Comparison of ENCODE assay signal across 8 cellular contexts in genomic region chr1:84691139-84691783, GRCh38. TPM values are rescaled to one million over a fixed set of nuclear protein-coding genes. Genes with fewer than 3 reads are reported as not detected.
DNase-seq lines count a peak whose midpoint lies in the region; ATAC-seq and TF ChIP-seq lines count a peak whose summit lies in the region.

No MANE protein-coding gene starts in this region.

- DNase-seq in ELF-1 (ENCODE audit: low read depth, low spot score) (peak; percentile 42), MG63 (peak; percentile 5), GOT3 (lab: John Stamatoyannopoulos, UW) (no peak)
- DNase-seq in activated effector memory CD4-positive, alpha-beta T cell treated with anti-CD3 and anti-CD28 coated beads, Interleukin-2, amount 50 U/mL, for 16 hours: no peak

- no peaks in the 10 kb centered on the region for H3F3A ChIP-seq in neural cell (ENCODE audit: insufficient read depth, low read length, poor library complexity, severe bottlenecking)

- H3K27ac ChIP-seq in cingulate gyrus (ENCODE audit: low read depth, low read length) (peak overlapping the region; percentile 48), neural cell (ENCODE audit: low read length) (no peak overlapping the region)

- H2AFZ ChIP-seq in neural cell (ENCODE audit: low read depth, low read length): peak overlapping the region; percentile 93

- H4K20me1 ChIP-seq in neural cell (ENCODE audit: insufficient read depth): no peaks in the 10 kb centered on the region

- TF ChIP-seq EP300 in neural cell (conservative IDR thresholded peaks at IDR 0.05; ENCODE audit: poor library complexity, severe bottlenecking): no peak

- H3K9ac ChIP-seq in neural cell (ENCODE audit: low read length): peak overlapping the region; percentile 76

- TF ChIP-seq CTCF in neural cell (IDR thresholded peaks at IDR 0.05; ENCODE audit: poor library complexity, severe bottlenecking): no peak

- H3K4me2 ChIP-seq in neural cell (ENCODE audit: low read length): peak overlapping the region; percentile 45

- no peak for ATAC-seq in GM21423 (IDR thresholded peaks at IDR 0.05; ENCODE audit: unreplicated experiment)
- ATAC-seq in HG03354 (IDR thresholded peaks at IDR 0.05; ENCODE audit: poor library complexity, severe bottlenecking, unreplicated experiment): no peak

- H3K36me3 ChIP-seq in MG63: no peaks in the 10 kb centered on the region; the same call in 1 of the 2 replicates
- no peaks in the 10 kb centered on the region for H3K36me3 ChIP-seq in neural cell (ENCODE audit: insufficient read depth, low read length)

- peaks cover 31% of the 10 kb centered on the region for H3K79me2 ChIP-seq in neural cell (replicated peaks; ENCODE audit: insufficient read depth, low read length)

- H3K9me3 ChIP-seq in MG63 (peaks cover 5% of the 10 kb centered on the region; the same call in 1 of the 2 replicates), neural cell (ENCODE audit: low read length) (no peaks in the 10 kb centered on the region)

- H3K27me3 ChIP-seq in MG63 (no peaks in the 10 kb centered on the region), neural cell (ENCODE audit: insufficient read depth, low read depth, low read length) (no peaks in the 10 kb centered on the region)

- H3K9me2 ChIP-seq in neural cell (ENCODE audit: insufficient read depth, low read length): no peaks in the 10 kb centered on the region

- TF ChIP-seq RAD21 in neural cell (conservative IDR thresholded peaks at IDR 0.05): no peak

- H3K4me3 ChIP-seq in MG63: peak overlapping the region; percentile 74
- peak overlapping the region; percentile 80 for H3K4me3 ChIP-seq in neural cell (ENCODE audit: low read length)

TF ChIP-seq in neural cell, 6 proteins besides CTCF, POLR2A, EP300 and RAD21:
- TF ChIP-seq MXI1 (conservative IDR thresholded peaks at IDR 0.05; ENCODE audit: poor library complexity, severe bottlenecking) (no peak), TAF1 (IDR thresholded peaks at IDR 0.05; ENCODE audit: low read depth) (no peak), REST (IDR thresholded peaks at IDR 0.05; ENCODE audit: borderline replicate concordance) (no peak), EZH2 (IDR thresholded peaks at IDR 0.05; ENCODE audit: borderline replicate concordance, insufficient read depth, low read length, poor library complexity, severe bottlenecking) (no peak), SMC3 (conservative IDR thresholded peaks at IDR 0.05; ENCODE audit: poor library complexity) (no peak)
TF ChIP-seq in neural cell: peak in this region for 0.

RNA-seq across cellular contexts. Expression of gene SSX2IP, which starts 1.0 kb away (rescaled TPM):
- total RNA-seq in MG63 (2014; rRNA removed; shearing (Covaris generic); ENCODE audit: low replicate concordance): 27.5 and 62.9 TPM in 2 replicates
- polyA plus RNA-seq in neural cell: 21.7 and 23.5 TPM in 2 replicates
- 36.3 and 45.6 TPM in 2 replicates for polyA minus RNA-seq in neural cell

Comparison
In these comparisons a context has a peak if more than half of its experiments do, and no peak if none do; other contexts are left out.
1. DNase-seq: peak in ELF-1 (single experiment) and MG63 (single experiment); none in activated effector memory CD4-positive, alpha-beta T cell treated with anti-CD3 and anti-CD28 coated beads, Interleukin-2, amount 50 U/mL, for 16 hours (single experiment) and GOT3 (single experiment).